In genomic region chrX:155466269-155466938, GRCh38 we compare ENCODE assay signal across 8 cellular contexts. TPM values are rescaled to one million over a fixed set of nuclear protein-coding genes. Genes with fewer than 3 reads are reported as not detected.
DNase-seq lines count a peak whose midpoint lies in the region; ATAC-seq and TF ChIP-seq lines count a peak whose summit lies in the region.
"Not testable (repeated sequence)": the region's sequence is repeated elsewhere in the genome, so short reads cannot be mapped to it uniquely, and the experiment has no call there.

No MANE protein-coding gene starts in this region.

- ATAC-seq in CD4-positive, CD25-positive, alpha-beta regulatory T cell (ENCODE audit: low read depth in 2 of 2), result peak; percentile 58 to 64
- ATAC-seq in GM19023 (IDR thresholded peaks at IDR 0.05; ENCODE audit: unreplicated experiment), result peak; percentile 71
- ATAC-seq in GM21367 (IDR thresholded peaks at IDR 0.05; ENCODE audit: unreplicated experiment), result peak; percentile 53
- peak; percentile 62 for ATAC-seq in HG02610 (IDR thresholded peaks at IDR 0.05; ENCODE audit: unreplicated experiment)
- peak; percentile 57 for ATAC-seq in HG02981 (IDR thresholded peaks at IDR 0.05; ENCODE audit: unreplicated experiment)
- ATAC-seq in HG03460 (IDR thresholded peaks at IDR 0.05; ENCODE audit: unreplicated experiment), result peak; percentile 86
- ATAC-seq in activated T-helper 17 cell treated with anti-CD3 and anti-CD28 coated beads, Interleukin-2, amount 50 U/mL, for 72 hours (replicated peaks), result peak; percentile 90
- peak; percentile 20 for ATAC-seq in mucosa of descending colon

- H3K27ac ChIP-seq in CD4-positive, CD25-positive, alpha-beta regulatory T cell (ENCODE audit: insufficient read depth, low read length, poor library complexity, severe bottlenecking), result not testable (repeated sequence)

- not testable (repeated sequence) for H3K9me3 ChIP-seq in CD4-positive, CD25-positive, alpha-beta regulatory T cell (ENCODE audit: control insufficient read depth in 2 of 2, low read length in 2 of 2); mucosa of descending colon

- H3K4me1 ChIP-seq in CD4-positive, CD25-positive, alpha-beta regulatory T cell (ENCODE audit: control insufficient read depth, insufficient read depth, low read length, poor library complexity, severe bottlenecking); mucosa of descending colon (ENCODE audit: low read depth): not testable (repeated sequence)

- H3K4me3 Mint-ChIP-seq in CD4-positive, CD25-positive, alpha-beta regulatory T cell; activated T-helper 17 cell treated with anti-CD3 and anti-CD28 coated beads, Interleukin-2, amount 50 U/mL, for 72 hours: not testable (repeated sequence)

- H3K27ac Mint-ChIP-seq in CD4-positive, CD25-positive, alpha-beta regulatory T cell; activated T-helper 17 cell treated with anti-CD3 and anti-CD28 coated beads, Interleukin-2, amount 50 U/mL, for 72 hours: not testable (repeated sequence)

- TF ChIP-seq CTCF in mucosa of descending colon (IDR thresholded peaks at IDR 0.05), result not testable (repeated sequence)

- H3K36me3 ChIP-seq in CD4-positive, CD25-positive, alpha-beta regulatory T cell (ENCODE audit: control insufficient read depth, insufficient read depth, low read length); mucosa of descending colon (ENCODE audit: low read depth): not testable (repeated sequence)

- H3K36me3 Mint-ChIP-seq in CD4-positive, CD25-positive, alpha-beta regulatory T cell; activated T-helper 17 cell treated with anti-CD3 and anti-CD28 coated beads, Interleukin-2, amount 50 U/mL, for 72 hours (ENCODE audit: low read depth): not testable (repeated sequence)

- H3K27me3 Mint-ChIP-seq in CD4-positive, CD25-positive, alpha-beta regulatory T cell; activated T-helper 17 cell treated with anti-CD3 and anti-CD28 coated beads, Interleukin-2, amount 50 U/mL, for 72 hours: not testable (repeated sequence)

- H3K4me3 ChIP-seq in CD4-positive, CD25-positive, alpha-beta regulatory T cell (ENCODE audit: low read depth, low read length); mucosa of descending colon: not testable (repeated sequence)

- not testable (repeated sequence) for H3K4me1 Mint-ChIP-seq in CD4-positive, CD25-positive, alpha-beta regulatory T cell; activated T-helper 17 cell treated with anti-CD3 and anti-CD28 coated beads, Interleukin-2, amount 50 U/mL, for 72 hours

- DNase-seq in CD4-positive, CD25-positive, alpha-beta regulatory T cell; mucosa of descending colon: not testable (repeated sequence)

- not testable (repeated sequence) for H3K9me3 Mint-ChIP-seq in CD4-positive, CD25-positive, alpha-beta regulatory T cell; activated T-helper 17 cell treated with anti-CD3 and anti-CD28 coated beads, Interleukin-2, amount 50 U/mL, for 72 hours

- not testable (repeated sequence) for H3K27me3 ChIP-seq in CD4-positive, CD25-positive, alpha-beta regulatory T cell (ENCODE audit: control insufficient read depth, insufficient read depth, low read length)

- intact Hi-C loops in mucosa of descending colon (cut with DNase I, micrococcal nuclease), result not testable (repeated sequence)

RNA-seq across cellular contexts. Expression of gene F8A3, which starts 8.0 kb away (rescaled TPM):
- 4.8 TPM for total RNA-seq in CD4-positive, CD25-positive, alpha-beta regulatory T cell
- 10 to 100 TPM in 1 of 4 donors, 1 to 10 TPM in 2, under 1 TPM in 1; 0.86 to 17.7 (median 4.0) TPM for polyA plus RNA-seq in CD4-positive, CD25-positive, alpha-beta regulatory T cell
- total RNA-seq in activated T-helper 17 cell treated with anti-CD3 and anti-CD28 coated beads, Interleukin-2, amount 50 U/mL, for 72 hours, result 10 to 100 TPM; 13.6 to 25.8 TPM
- total RNA-seq in mucosa of descending colon, result 1 to 10 TPM in 2 of 3 donors, under 1 TPM in 1; 0.49 to 6.0 (median 5.0) TPM

Comparison
In these comparisons a context has a peak if more than half of its experiments do, and no peak if none do; other contexts are left out.
1. ATAC-seq: peak in every context shown above with its lines; median percentile 90 in activated T-helper 17 cell treated with anti-CD3 and anti-CD28 coated beads, Interleukin-2, amount 50 U/mL, for 72 hours; 86 in HG03460; 71 in GM19023; 62 in HG02610; 61 in CD4-positive, CD25-positive, alpha-beta regulatory T cell; 57 in HG02981; 53 in GM21367; 20 in mucosa of descending colon.